27 cellular contexts compared by ENCODE assay signal in genomic region chr3:102158080-102158756, GRCh38.
DNase-seq lines count a peak whose midpoint lies in the region; ATAC-seq, FAIRE-seq and TF ChIP-seq lines count a peak whose summit lies in the region.
"Had no signal": no experiment of that assay in that cellular context is flagged by ENCODE, and none has a peak within 500 bp of the region (broad histone marks: within the 10 kb centered on the region; RNA-seq: fewer than 3 reads in every experiment).

No MANE protein-coding gene starts in this region.

- TF ChIP-seq CTCF in RWPE1 (conservative IDR thresholded peaks at IDR 0.05; ENCODE audit: low read depth) (no peak), endothelial cell of umbilical vein (IDR thresholded peaks at IDR 0.05; ENCODE audit: extremely low read depth in 1 of 2, insufficient read depth in 1 of 2, low read depth in 1 of 2, low read length in 2 of 2) (no peak), glutamatergic neuron (IDR thresholded peaks at IDR 0.05; ENCODE audit: partially characterized antibody, unreplicated experiment) (no peak), upper lobe of left lung (IDR thresholded peaks at IDR 0.05) (no peak)

- no peak overlapping the region for H2BK12ac ChIP-seq in mesenchymal stem cell (ENCODE audit: low read length in 2 of 2)

- DNase-seq in ELR (ENCODE audit: low read depth) (peak; percentile 56), RWPE1 (ENCODE audit: low spot score) (peak; percentile 46), endothelial cell of umbilical vein (ENCODE audit: low read depth, low spot score) (peak; percentile 22), mesenchymal stem cell (peak; percentile 20), glutamatergic neuron (no peak), upper lobe of left lung (no peak), amniotic stem cell (lab: John Stamatoyannopoulos, UW) (no peak), medulla oblongata (ENCODE audit: extremely low spot score) (no peak)
- DNase-seq: activated B cell treated with CpG ODN at 0.5 μM for 24 hours; activated naive CD4-positive, alpha-beta T cell treated with anti-CD3 and anti-CD28 coated beads for 36 hours; C1 segment of cervical spinal cord; Caco-2; cortex of kidney; endodermal cell; H7; kidney glomerular epithelial cell; NCI-H1105; NCI-H2029; posterior cingulate gyrus; right lobe of liver; SIG-M5; stimulated activated CD4-positive, alpha-beta T cell treated with anti-CD3 and anti-CD28 coated beads, Interleukin-15, amount 100 ng/mL, for 24 hours; stimulated activated naive CD4-positive, alpha-beta T cell had no signal

- H3K27ac ChIP-seq in RWPE1: no peak overlapping the region
- H3K27ac ChIP-seq in endothelial cell of umbilical vein (ENCODE audit: insufficient read depth, low read depth, low read length): no peak overlapping the region
- H3K27ac ChIP-seq in mesenchymal stem cell (ENCODE audit: low read length, poor library complexity, severe bottlenecking): no peak overlapping the region
- no peak overlapping the region for H3K27ac ChIP-seq in upper lobe of left lung
- H3K27ac ChIP-seq: right lobe of liver, suprapubic skin had no signal

- H3K14ac ChIP-seq in mesenchymal stem cell (ENCODE audit: low read length in 2 of 2): no peak overlapping the region

- no peak overlapping the region for H2AK5ac ChIP-seq in mesenchymal stem cell (ENCODE audit: low read length, severe bottlenecking)

- no peaks in the 10 kb centered on the region for H3K36me3 Mint-ChIP-seq in glutamatergic neuron (ENCODE audit: unreplicated experiment)

- no peak overlapping the region for H3K4me3 Mint-ChIP-seq in glutamatergic neuron (ENCODE audit: unreplicated experiment)
- H3K4me3 Mint-ChIP-seq: activated B cell treated with CpG ODN at 0.5 μM for 24 hours; activated naive CD4-positive, alpha-beta T cell treated with anti-CD3 and anti-CD28 coated beads for 36 hours; activated T-helper 1 cell treated with anti-CD3 and anti-CD28 coated beads, Interleukin-12 subunit alpha, Interleukin-12 subunit beta, Interleukin-2, Interleukin-4 antibody, amounts not matched to agents 30 ng/mL and 10 ng/mL and 1 ng/mL, durations not matched to agents 14 hours and 24 hours and 36 hours; endodermal cell; neural crest cell had no signal

- no peak overlapping the region for H3K4me2 ChIP-seq in endothelial cell of umbilical vein (ENCODE audit: insufficient read depth, low read length)
- no peak overlapping the region for H3K4me2 ChIP-seq in mesenchymal stem cell (ENCODE audit: low read length, poor library complexity, severe bottlenecking)

- H3K23ac ChIP-seq in mesenchymal stem cell (ENCODE audit: low read length in 2 of 2): no peak overlapping the region

- TF ChIP-seq EP300 in upper lobe of left lung (IDR thresholded peaks at IDR 0.05): no peak

- H3K18ac ChIP-seq in mesenchymal stem cell (ENCODE audit: low read depth in 1 of 2, low read length in 2 of 2): no peak overlapping the region

- no peaks in the 10 kb centered on the region for H3K9me3 Mint-ChIP-seq in glutamatergic neuron (ENCODE audit: unreplicated experiment)
- H3K9me3 Mint-ChIP-seq: activated B cell treated with CpG ODN at 0.5 μM for 24 hours; activated naive CD4-positive, alpha-beta T cell treated with anti-CD3 and anti-CD28 coated beads for 36 hours; endodermal cell; neural crest cell had no signal

- no peak overlapping the region for H2BK15ac ChIP-seq in mesenchymal stem cell (ENCODE audit: low read depth, poor library complexity, severe bottlenecking)

- H3K4ac ChIP-seq in mesenchymal stem cell (ENCODE audit: low read depth in 1 of 2, low read length in 2 of 2): no peak overlapping the region

- H4K91ac ChIP-seq in mesenchymal stem cell (ENCODE audit: low read length): no peak overlapping the region

- H3K4me1 ChIP-seq in endothelial cell of umbilical vein (ENCODE audit: control insufficient read depth, extremely low read depth, insufficient read depth, low read length) (peaks cover 31% of the 10 kb centered on the region), mesenchymal stem cell (ENCODE audit: control insufficient read depth, insufficient read depth, low read depth, low read length) (peaks cover 1% of the 10 kb centered on the region), upper lobe of left lung (peaks cover under 1 to 10% (median 7%) of the 10 kb centered on the region in 4 donors)

- H3K9me1 ChIP-seq in endothelial cell of umbilical vein (replicated peaks; ENCODE audit: control insufficient read depth, extremely low read depth, insufficient read depth, low read length): no peaks in the 10 kb centered on the region

- no peak overlapping the region for H3K27ac Mint-ChIP-seq in glutamatergic neuron (ENCODE audit: unreplicated experiment)
- H3K27ac Mint-ChIP-seq: activated B cell treated with CpG ODN at 0.5 μM for 24 hours; activated naive CD4-positive, alpha-beta T cell treated with anti-CD3 and anti-CD28 coated beads for 36 hours; activated T-helper 1 cell treated with anti-CD3 and anti-CD28 coated beads, Interleukin-12 subunit alpha, Interleukin-12 subunit beta, Interleukin-2, Interleukin-4 antibody, amounts not matched to agents 30 ng/mL and 10 ng/mL and 1 ng/mL, durations not matched to agents 14 hours and 24 hours and 36 hours; endodermal cell had no signal

- dilution Hi-C loops in endothelial cell of umbilical vein (cut with MboI; ENCODE audit: extremely low pct_ligation_motif_present, low sequenced_read_pairs): loop anchor here (25.0 kb wide), 1 partner anchor 296 kb away; no protein-coding TSS in a partner anchor

- POLR2A ChIA-PET in RWPE1 (lab: Yijun Ruan, JAX; ENCODE audit: low non-redundant PET): no interaction called here
- POLR2A ChIA-PET in endothelial cell of umbilical vein (lab: Charles Lee): interaction anchor here (1.0 kb wide), 1 partner anchor 309 kb away, joined by 4 read pairs; the partner anchor contains the start of gene NFKBIZ

- H3K79me1 ChIP-seq in mesenchymal stem cell (replicated peaks; ENCODE audit: low read length, poor library complexity, severe bottlenecking): no peaks in the 10 kb centered on the region

- no peak overlapping the region for H3K9ac ChIP-seq in endothelial cell of umbilical vein (replicated peaks; ENCODE audit: extremely low read depth, insufficient read depth, low read length)
- H3K9ac ChIP-seq in mesenchymal stem cell (ENCODE audit: low read length): no peak overlapping the region

- no peak overlapping the region for H3K4me3 ChIP-seq in endothelial cell of umbilical vein (replicated peaks in 1 of 3; ENCODE audit: insufficient read depth in 1 of 3, low read depth in 1 of 3, low read length in 3 of 3)
- H3K4me3 ChIP-seq in mesenchymal stem cell (ENCODE audit: insufficient read depth in 1 of 2, low read depth in 1 of 2, low read length in 2 of 2): no peak overlapping the region
- no peak overlapping the region for H3K4me3 ChIP-seq in upper lobe of left lung
- H3K4me3 ChIP-seq: lung, right lobe of liver, suprapubic skin had no signal

- no peak for TF ChIP-seq POLR2A in endothelial cell of umbilical vein (IDR thresholded peaks at IDR 0.05; ENCODE audit: low read depth, low read length)
- no peak for TF ChIP-seq POLR2A in upper lobe of left lung (IDR thresholded peaks at IDR 0.05)

- no peaks in the 10 kb centered on the region for H4K20me1 ChIP-seq in endothelial cell of umbilical vein (replicated peaks; ENCODE audit: control insufficient read depth, extremely low read depth, insufficient read depth, low read length)

- ATAC-seq in upper lobe of left lung (ENCODE audit: low FRiP score in 2 of 2): no peak
- ATAC-seq: right lobe of liver had no signal

- H3K36me3 ChIP-seq in endothelial cell of umbilical vein (ENCODE audit: control insufficient read depth in 2 of 2, extremely low read depth in 1 of 2, insufficient read depth in 2 of 2, low read length in 2 of 2) (no peaks in the 10 kb centered on the region), mesenchymal stem cell (ENCODE audit: control insufficient read depth in 1 of 2, insufficient read depth in 2 of 2, low read depth in 1 of 2, low read length in 2 of 2) (no peaks in the 10 kb centered on the region), upper lobe of left lung (no peaks in the 10 kb centered on the region)
- H3K36me3 ChIP-seq: right lobe of liver, suprapubic skin had no signal

- BruUV-seq in endothelial cell of umbilical vein (replicated peaks; lab: Mats Ljungman, UMichigan): no TSS peak

- H2AFZ ChIP-seq in endothelial cell of umbilical vein (ENCODE audit: low read depth, low read length) (no peak overlapping the region), mesenchymal stem cell (ENCODE audit: low read depth, low read length) (no peak overlapping the region)

- WGBS in mesenchymal stem cell: no CpG with 5 or more reads among the region's 3 CpGs
- WGBS in upper lobe of left lung, 2 donors: 91 to 92% methylated on average over 3 of the region's 3 CpGs

- CTCF ChIA-PET in RWPE1 (lab: Yijun Ruan, JAX) (no interaction called here), endothelial cell of umbilical vein (lab: Charles Lee) (no interaction called here)

- FAIRE-seq in endothelial cell of umbilical vein (lab: Jason Lieb, UNC): no peak

- H3K79me2 ChIP-seq in endothelial cell of umbilical vein (ENCODE audit: control insufficient read depth, insufficient read depth, low read length): no peaks in the 10 kb centered on the region

- no peaks in the 10 kb centered on the region for H3K27me3 Mint-ChIP-seq in glutamatergic neuron (ENCODE audit: unreplicated experiment)
- H3K27me3 Mint-ChIP-seq: activated B cell treated with CpG ODN at 0.5 μM for 24 hours had no signal

- no peaks in the 10 kb centered on the region for H3K27me3 ChIP-seq in endothelial cell of umbilical vein (ENCODE audit: control insufficient read depth in 2 of 2, insufficient read depth in 2 of 2, low read length in 2 of 2)
- no peaks in the 10 kb centered on the region for H3K27me3 ChIP-seq in mesenchymal stem cell (ENCODE audit: control insufficient read depth in 1 of 2, insufficient read depth in 1 of 2, low read length in 2 of 2)
- no peaks in the 10 kb centered on the region for H3K27me3 ChIP-seq in upper lobe of left lung
- H3K27me3 ChIP-seq: right lobe of liver, suprapubic skin had no signal

- H2BK120ac ChIP-seq in mesenchymal stem cell (ENCODE audit: low read depth, low read length): no peak overlapping the region

- intact Hi-C loops in endothelial cell of umbilical vein (cut with micrococcal nuclease): no loop called here

- H4K8ac ChIP-seq in mesenchymal stem cell (ENCODE audit: low read length): no peak overlapping the region

- no peak overlapping the region for H2BK5ac ChIP-seq in mesenchymal stem cell (ENCODE audit: low read depth, low read length, poor library complexity, severe bottlenecking)

- H3K9me3 ChIP-seq in endothelial cell of umbilical vein (replicated peaks; ENCODE audit: control insufficient read depth, insufficient read depth, low read length) (no peaks in the 10 kb centered on the region), mesenchymal stem cell (ENCODE audit: control insufficient read depth, low read length) (no peaks in the 10 kb centered on the region), upper lobe of left lung (no peaks in the 10 kb centered on the region)
- H3K9me3 ChIP-seq: Caco-2, right lobe of liver, suprapubic skin had no signal

- H3K4me1 Mint-ChIP-seq in glutamatergic neuron (ENCODE audit: low read depth, unreplicated experiment): no peaks in the 10 kb centered on the region
- H3K4me1 Mint-ChIP-seq: endodermal cell, neural crest cell had no signal

TF ChIP-seq in endothelial cell of umbilical vein, 7 proteins besides CTCF, POLR2A, EP300 and RAD21 (continues in another document):
- no peak for TF ChIP-seq MYC (IDR thresholded peaks at IDR 0.05; ENCODE audit: low read depth, low read length)
- peak; percentile 10 for TF ChIP-seq JUN (IDR thresholded peaks at IDR 0.05; ENCODE audit: borderline replicate concordance, insufficient read depth, insufficient read length, low read depth)

Comparison
In these comparisons a context has a peak if more than half of its experiments do, and no peak if none do; other contexts are left out.
1. DNase-seq: peak in ELR (single experiment), RWPE1 (single experiment), endothelial cell of umbilical vein (single experiment) and mesenchymal stem cell (single experiment); none in glutamatergic neuron (single experiment), upper lobe of left lung (0 of 2), amniotic stem cell (single experiment) and medulla oblongata (single experiment).